ENCODE assay signal across 17 cellular contexts in genomic region chr6:167396659-167397490, GRCh38.
"Had no signal": no experiment of that assay in that cellular context is flagged by ENCODE, and none has a peak within 500 bp of the region (broad histone marks: within the 10 kb centered on the region; RNA-seq: fewer than 3 reads in every experiment).

No MANE protein-coding gene starts in this region.

- H3K9me3 ChIP-seq: gastrocnemius medialis, tibial nerve had no signal

- H3K4me1 ChIP-seq: gastrocnemius medialis, tibial nerve had no signal

- H3K27me3 ChIP-seq: tibial nerve had no signal

- H3K4me3 ChIP-seq: gastrocnemius medialis, tibial nerve had no signal

- H3K36me3 ChIP-seq: gastrocnemius medialis, tibial nerve had no signal

- H3K27ac ChIP-seq: epithelial cell of prostate, gastrocnemius medialis, tibial nerve had no signal

- DNase-seq: activated CD4-positive, alpha-beta memory T cell treated with anti-CD3 and anti-CD28 coated beads, Interleukin-2, amount 10 ng/mL, durations not matched to agents 7 days and 5 days; activated CD4-positive, CD25-positive, alpha-beta regulatory T cell treated with anti-CD3 and anti-CD28 coated beads, Interleukin-2, amount 50 U/mL, for 72 hours; activated CD8-positive, alpha-beta memory T cell treated with anti-CD3 and anti-CD28 coated beads, Interleukin-2, amount 50 U/mL, for 48 hours; activated naive CD4-positive, alpha-beta T cell treated with anti-CD3 and anti-CD28 coated beads, Interleukin-2, amount 10 ng/mL, durations not matched to agents 7 days and 5 days; caudate nucleus; cortex of kidney; effector memory CD4-positive, alpha-beta T cell; gastrocnemius medialis; mammary epithelial cell; naive thymus-derived CD4-positive, alpha-beta T cell; nucleus accumbens; right cardiac atrium; stimulated activated CD4-positive, alpha-beta T cell treated with anti-CD3 and anti-CD28 coated beads, Interleukin-1b, Interleukin-23, amount 100 ng/mL, for 48 hours; T-helper 2 cell had no signal

- ATAC-seq: gastrocnemius medialis; naive thymus-derived CD4-positive, alpha-beta T cell; right cardiac atrium; stimulated activated memory B cell treated with anti-CD40 and anti-IgM and Interleukin-4, amounts not matched to agents 10 μg/mL and 1 μg/mL and 100 μg/mL, for 72 hours had no signal
